14 cellular contexts compared by ENCODE assay signal in genomic region chr1:200435200-200435780, GRCh38. TPM values are rescaled to one million over a fixed set of nuclear protein-coding genes. Genes with fewer than 3 reads are reported as not detected.
DNase-seq lines count a peak whose midpoint lies in the region; ATAC-seq and TF ChIP-seq lines count a peak whose summit lies in the region.
"Had no signal": no experiment of that assay in that cellular context is flagged by ENCODE, and none has a peak within 500 bp of the region (broad histone marks: within the 10 kb centered on the region; RNA-seq: fewer than 3 reads in every experiment).

No MANE protein-coding gene starts in this region.

- no peaks in the 10 kb centered on the region for H3K79me2 ChIP-seq in ACC112 (ENCODE audit: control insufficient read depth, insufficient read depth, low read length, unreplicated experiment)

- H3K4me3 ChIP-seq in ACC112 (ENCODE audit: low read depth, low read length) (no peak overlapping the region), astrocyte of the spinal cord (ENCODE audit: low read depth, low read length) (no peak overlapping the region)

- intact Hi-C loops in activated CD8-positive, alpha-beta T cell treated with anti-CD3 and anti-CD28 coated beads for 36 hours (cut with micrococcal nuclease): no loop called here

- in situ Hi-C loops in astrocyte of the spinal cord (cut with HindIII; ENCODE audit: low sequenced_read_pairs): no loop called here

- peaks cover 21% of the 10 kb centered on the region for H3K4me1 ChIP-seq in ACC112 (ENCODE audit: control insufficient read depth, insufficient read depth, low read length, unreplicated experiment)

- H3K9me3 Mint-ChIP-seq in activated CD8-positive, alpha-beta T cell treated with anti-CD3 and anti-CD28 coated beads for 36 hours: no peaks in the 10 kb centered on the region

- peaks cover 25% of the 10 kb centered on the region for H3K4me1 Mint-ChIP-seq in activated CD8-positive, alpha-beta T cell treated with anti-CD3 and anti-CD28 coated beads for 36 hours (ENCODE audit: low read depth)

- peak; percentile 66 for DNase-seq in LHCN-M2 (ENCODE audit: low read depth)
- DNase-seq in astrocyte of the spinal cord (ENCODE audit: low read depth, low spot score): peak; percentile 13
- peak; percentile 48 for DNase-seq in myocyte (ENCODE audit: low read depth)
- no peak for DNase-seq in activated CD8-positive, alpha-beta T cell treated with anti-CD3 and anti-CD28 coated beads for 36 hours
- DNase-seq: AML-193, DMS79, H7, NCI-H226, NCI-H69 had no signal

- ATAC-seq in GM18870 (IDR thresholded peaks at IDR 0.05; ENCODE audit: unreplicated experiment) (no peak), HG03520 (IDR thresholded peaks at IDR 0.05; ENCODE audit: unreplicated experiment) (no peak), GM21723 (IDR thresholded peaks at IDR 0.05; ENCODE audit: unreplicated experiment) (no peak)
- no peak for ATAC-seq in activated CD8-positive, alpha-beta T cell treated with anti-CD3 and anti-CD28 coated beads for 36 hours
- ATAC-seq: Right ventricle myocardium inferior had no signal

- H3K27me3 Mint-ChIP-seq in activated CD8-positive, alpha-beta T cell treated with anti-CD3 and anti-CD28 coated beads for 36 hours: no peaks in the 10 kb centered on the region

- CTCF ChIA-PET in activated CD8-positive, alpha-beta T cell treated with anti-CD3 and anti-CD28 coated beads for 36 hours (lab: Charles Lee): no interaction called here

- POLR2A ChIA-PET in activated CD8-positive, alpha-beta T cell treated with anti-CD3 and anti-CD28 coated beads for 36 hours (lab: Charles Lee): no interaction called here

- H3K27ac Mint-ChIP-seq in activated CD8-positive, alpha-beta T cell treated with anti-CD3 and anti-CD28 coated beads for 36 hours: no peak overlapping the region

- H3K36me3 ChIP-seq in ACC112 (ENCODE audit: insufficient read depth, low read length): no peaks in the 10 kb centered on the region

- TF ChIP-seq CTCF in astrocyte of the spinal cord (IDR thresholded peaks at IDR 0.05; ENCODE audit: low read depth, low read length): no peak
- TF ChIP-seq CTCF in activated CD8-positive, alpha-beta T cell treated with anti-CD3 and anti-CD28 coated beads for 36 hours (IDR thresholded peaks at IDR 0.05): no peak

- no peak overlapping the region for H2AFZ ChIP-seq in ACC112 (ENCODE audit: low read length, unreplicated experiment)

- H3K27ac ChIP-seq in ACC112 (ENCODE audit: low read depth, low read length): peak overlapping the region; percentile 37

- no peaks in the 10 kb centered on the region for H3K27me3 ChIP-seq in ACC112 (ENCODE audit: insufficient read depth, low read length)

- no peak overlapping the region for H3K4me3 Mint-ChIP-seq in activated CD8-positive, alpha-beta T cell treated with anti-CD3 and anti-CD28 coated beads for 36 hours

- H3K36me3 Mint-ChIP-seq in activated CD8-positive, alpha-beta T cell treated with anti-CD3 and anti-CD28 coated beads for 36 hours (ENCODE audit: low read depth): no peaks in the 10 kb centered on the region

RNA-seq across cellular contexts. Expression of gene ZNF281, which starts 25.5 kb away (rescaled TPM):
- total RNA-seq in LHCN-M2 (2014; rRNA removed) (11.0 and 16.5 TPM in 2 replicates), myocyte (14.1 and 15.7 TPM in 2 replicates)
- 7.3 TPM for polyA plus RNA-seq in LHCN-M2 (2012)
- polyA plus RNA-seq in myocyte (2012): 7.5 TPM
- 10 to 100 TPM; 12.0 to 12.2 TPM for total RNA-seq in activated CD8-positive, alpha-beta T cell treated with anti-CD3 and anti-CD28 coated beads for 36 hours
